In genomic region chr1:231417503-231417902, GRCh38 we compare ENCODE assay signal across 9 cellular contexts. TPM values are rescaled to one million over a fixed set of nuclear protein-coding genes. Genes with fewer than 3 reads are reported as not detected.
A peak's percentile ranks its signal among the peaks of the same experiment; 100 is the strongest.
DNase-seq lines count a peak whose midpoint lies in the region; ATAC-seq and TF ChIP-seq lines count a peak whose summit lies in the region.
"Had no signal": no experiment of that assay in that cellular context is flagged by ENCODE, and none has a peak within 500 bp of the region (broad histone marks: within the 10 kb centered on the region; RNA-seq: fewer than 3 reads in every experiment).

No MANE protein-coding gene starts in this region.

- H3K9me3 ChIP-seq in T-helper 17 cell (ENCODE audit: control insufficient read depth, low read length, poor library complexity, severe bottlenecking) = no peaks in the 10 kb centered on the region

- CTCF ChIA-PET in activated CD4-positive, alpha-beta memory T cell treated with anti-CD3 and anti-CD28 coated beads, Interleukin-2, amount 10 ng/mL, durations not matched to agents 7 days and 5 days (lab: Charles Lee) = no interaction called here
- CTCF ChIA-PET in activated CD4-positive, alpha-beta memory T cell treated with anti-CD3 and anti-CD28 coated beads for 36 hours (lab: Charles Lee) = interaction anchor here (1.5 kb wide), 1 partner anchor 54 kb away, joined by 3 read pairs; no protein-coding TSS in a partner anchor

- H3K27ac Mint-ChIP-seq in activated CD4-positive, alpha-beta memory T cell treated with anti-CD3 and anti-CD28 coated beads, Interleukin-2, amount 10 ng/mL, durations not matched to agents 7 days and 5 days = no peak overlapping the region
- H3K27ac Mint-ChIP-seq in activated CD4-positive, alpha-beta memory T cell treated with anti-CD3 and anti-CD28 coated beads for 36 hours = no peak overlapping the region
- no peak overlapping the region for H3K27ac Mint-ChIP-seq in T-helper 17 cell
- no peak overlapping the region for H3K27ac Mint-ChIP-seq in stimulated activated naive CD8-positive, alpha-beta T cell treated with anti-CD3 and anti-CD28 coated beads, Interleukin-15, amount 100 ng/mL, for 72 hours

- peaks cover 57% of the 10 kb centered on the region for H3K4me1 Mint-ChIP-seq in activated CD4-positive, alpha-beta memory T cell treated with anti-CD3 and anti-CD28 coated beads, Interleukin-2, amount 10 ng/mL, durations not matched to agents 7 days and 5 days
- peaks cover 59% of the 10 kb centered on the region for H3K4me1 Mint-ChIP-seq in activated CD4-positive, alpha-beta memory T cell treated with anti-CD3 and anti-CD28 coated beads for 36 hours (ENCODE audit: low read depth)
- H3K4me1 Mint-ChIP-seq in T-helper 17 cell = peaks cover 58% of the 10 kb centered on the region
- peaks cover 56% of the 10 kb centered on the region for H3K4me1 Mint-ChIP-seq in stimulated activated naive CD8-positive, alpha-beta T cell treated with anti-CD3 and anti-CD28 coated beads, Interleukin-15, amount 100 ng/mL, for 72 hours

- H3K36me3 Mint-ChIP-seq in activated CD4-positive, alpha-beta memory T cell treated with anti-CD3 and anti-CD28 coated beads, Interleukin-2, amount 10 ng/mL, durations not matched to agents 7 days and 5 days (ENCODE audit: low read depth) = peaks cover 67% of the 10 kb centered on the region
- H3K36me3 Mint-ChIP-seq in activated CD4-positive, alpha-beta memory T cell treated with anti-CD3 and anti-CD28 coated beads for 36 hours = peaks cover 15% of the 10 kb centered on the region
- H3K36me3 Mint-ChIP-seq in T-helper 17 cell (ENCODE audit: low read depth) = peaks cover 12% of the 10 kb centered on the region

- no peak for DNase-seq in activated CD4-positive, alpha-beta memory T cell treated with anti-CD3 and anti-CD28 coated beads, Interleukin-2, amount 10 ng/mL, durations not matched to agents 7 days and 5 days
- DNase-seq in activated CD4-positive, alpha-beta memory T cell treated with anti-CD3 and anti-CD28 coated beads for 36 hours = no peak
- DNase-seq in T-helper 17 cell = no peak
- no peak for DNase-seq in fibroblast of villous mesenchyme (ENCODE audit: low read depth)
- no peak for DNase-seq in stimulated activated naive CD8-positive, alpha-beta T cell treated with anti-CD3 and anti-CD28 coated beads, Interleukin-15, amount 100 ng/mL, for 72 hours
- no peak for DNase-seq in SK-N-DZ (ENCODE audit: low spot score)
- DNase-seq in putamen (ENCODE audit: low spot score) = no peak
- DNase-seq: NCI-H774 had no signal

- ATAC-seq in T-helper 17 cell (no peak), HG03342 (IDR thresholded peaks at IDR 0.05; ENCODE audit: unreplicated experiment) (no peak)
- ATAC-seq in stimulated activated naive CD8-positive, alpha-beta T cell treated with anti-CD3 and anti-CD28 coated beads, Interleukin-15, amount 100 ng/mL, for 72 hours = no peak

- H3K27me3 Mint-ChIP-seq in activated CD4-positive, alpha-beta memory T cell treated with anti-CD3 and anti-CD28 coated beads, Interleukin-2, amount 10 ng/mL, durations not matched to agents 7 days and 5 days = no peaks in the 10 kb centered on the region
- no peaks in the 10 kb centered on the region for H3K27me3 Mint-ChIP-seq in activated CD4-positive, alpha-beta memory T cell treated with anti-CD3 and anti-CD28 coated beads for 36 hours
- no peaks in the 10 kb centered on the region for H3K27me3 Mint-ChIP-seq in T-helper 17 cell
- no peaks in the 10 kb centered on the region for H3K27me3 Mint-ChIP-seq in stimulated activated naive CD8-positive, alpha-beta T cell treated with anti-CD3 and anti-CD28 coated beads, Interleukin-15, amount 100 ng/mL, for 72 hours

- no peaks in the 10 kb centered on the region for H3K9me3 Mint-ChIP-seq in activated CD4-positive, alpha-beta memory T cell treated with anti-CD3 and anti-CD28 coated beads, Interleukin-2, amount 10 ng/mL, durations not matched to agents 7 days and 5 days
- H3K9me3 Mint-ChIP-seq in activated CD4-positive, alpha-beta memory T cell treated with anti-CD3 and anti-CD28 coated beads for 36 hours = no peaks in the 10 kb centered on the region
- H3K9me3 Mint-ChIP-seq in stimulated activated naive CD8-positive, alpha-beta T cell treated with anti-CD3 and anti-CD28 coated beads, Interleukin-15, amount 100 ng/mL, for 72 hours = no peaks in the 10 kb centered on the region

- POLR2A ChIA-PET in activated CD4-positive, alpha-beta memory T cell treated with anti-CD3 and anti-CD28 coated beads, Interleukin-2, amount 10 ng/mL, durations not matched to agents 7 days and 5 days (lab: Charles Lee) = interaction anchor here (1.0 to 5.0 kb wide), 2 partner anchors 79 to 178 kb away, joined by 3 to 64 read pairs; partner anchors contain the start of genes EXOC8 and SPRTN
- POLR2A ChIA-PET in activated CD4-positive, alpha-beta memory T cell treated with anti-CD3 and anti-CD28 coated beads for 36 hours (lab: Charles Lee) = no interaction called here

- intact Hi-C loops in activated CD4-positive, alpha-beta memory T cell treated with anti-CD3 and anti-CD28 coated beads for 36 hours (cut with micrococcal nuclease) = no loop called here

- H3K4me3 Mint-ChIP-seq in activated CD4-positive, alpha-beta memory T cell treated with anti-CD3 and anti-CD28 coated beads, Interleukin-2, amount 10 ng/mL, durations not matched to agents 7 days and 5 days = peak overlapping the region; percentile 40
- no peak overlapping the region for H3K4me3 Mint-ChIP-seq in activated CD4-positive, alpha-beta memory T cell treated with anti-CD3 and anti-CD28 coated beads for 36 hours
- H3K4me3 Mint-ChIP-seq in T-helper 17 cell = peak overlapping the region; percentile 77
- peak overlapping the region; percentile 19 to 62 for H3K4me3 Mint-ChIP-seq in stimulated activated naive CD8-positive, alpha-beta T cell treated with anti-CD3 and anti-CD28 coated beads, Interleukin-15, amount 100 ng/mL, for 72 hours

- H3K4me3 ChIP-seq in fibroblast of villous mesenchyme (ENCODE audit: low read depth, low read length) = peak overlapping the region; percentile 13

- no peak for TF ChIP-seq CTCF in fibroblast of villous mesenchyme (IDR thresholded peaks at IDR 0.05; ENCODE audit: insufficient read depth, low read depth, low read length)

RNA-seq across cellular contexts. Expression of gene EGLN1, which starts 4.6 kb away (rescaled TPM):
- 10 to 100 TPM; 38.8 to 38.9 TPM for total RNA-seq in activated CD4-positive, alpha-beta memory T cell treated with anti-CD3 and anti-CD28 coated beads, Interleukin-2, amount 10 ng/mL, durations not matched to agents 7 days and 5 days
- total RNA-seq in activated CD4-positive, alpha-beta memory T cell treated with anti-CD3 and anti-CD28 coated beads for 36 hours = 10 to 100 TPM; 15.8 to 16.2 TPM
- total RNA-seq in T-helper 17 cell (10 to 100 TPM; 13.5 to 17.2 TPM), fibroblast of villous mesenchyme (33.8 and 53.5 TPM in 2 replicates)
- polyA plus RNA-seq in SK-N-DZ (2014; cell fraction: cytosol; rRNA removed) = 12.6 and 14.4 TPM in 2 replicates
- 3.8 and 6.1 TPM in 2 replicates for polyA plus RNA-seq in SK-N-DZ (2014; cell fraction: nucleus; rRNA removed)
